In the genomic region with DNA sequence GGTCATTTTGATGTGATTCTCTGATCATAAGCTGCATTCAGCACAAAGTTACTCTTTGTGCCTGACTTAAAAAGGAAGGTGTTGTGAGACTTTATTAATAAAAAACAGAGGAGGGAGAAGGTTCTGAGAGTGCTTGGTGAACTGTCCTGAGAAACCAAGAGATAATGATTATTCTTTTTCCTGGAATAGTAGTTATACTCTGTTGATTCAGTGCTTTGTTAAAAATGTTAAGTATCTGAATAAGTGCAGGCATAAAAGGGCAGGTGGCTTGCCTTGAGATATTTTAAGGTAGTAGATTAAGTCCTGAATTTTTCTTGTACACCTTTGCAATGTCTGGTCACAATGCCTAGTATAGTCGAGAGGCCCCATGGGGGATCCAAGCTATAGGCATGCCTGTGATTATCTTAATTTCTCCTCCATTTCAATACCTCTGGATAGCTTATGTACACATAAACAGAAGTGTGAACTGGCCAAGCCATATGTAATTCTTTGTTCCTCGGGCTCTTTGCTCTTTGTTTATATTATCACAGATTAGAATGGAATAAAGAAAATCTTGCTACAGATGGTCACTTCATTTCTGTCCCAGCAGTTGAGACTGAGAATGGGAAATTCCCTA, we compare ENCODE assay signal across 18 cellular contexts.
A peak's percentile ranks its signal among the peaks of the same experiment; 100 is the strongest.
DNase-seq lines count a peak whose midpoint lies in the region; ATAC-seq and TF ChIP-seq lines count a peak whose summit lies in the region.
"Had no signal": no experiment of that assay in that cellular context is flagged by ENCODE, and none has a peak within 500 bp of the region (broad histone marks: within the 10 kb centered on the region; RNA-seq: fewer than 3 reads in every experiment).

No MANE protein-coding gene starts in this region.

- H3K9me3 ChIP-seq in HEK293 (ENCODE audit: control insufficient read depth, insufficient read depth, low read depth, low read length), result no peaks in the 10 kb centered on the region
- no peaks in the 10 kb centered on the region for H3K9me3 ChIP-seq in endocrine pancreas (ENCODE audit: control insufficient read depth, low read length)
- H3K9me3 ChIP-seq: esophagus squamous epithelium, left ventricle myocardium inferior, mucosa of descending colon had no signal

- peak overlapping the region; percentile 6 for H3K9ac ChIP-seq in endocrine pancreas (ENCODE audit: control insufficient read depth, insufficient read depth, low read length)

- H3K9me3 Mint-ChIP-seq in nephron, result no peaks in the 10 kb centered on the region
- H3K9me3 Mint-ChIP-seq: activated naive CD4-positive, alpha-beta T cell treated with anti-CD3 and anti-CD28 coated beads, Interleukin-2, amount 10 ng/mL, durations not matched to agents 7 days and 5 days; activated T-cell treated with anti-CD3 and anti-CD28 coated beads, Interleukin-2, amount 50 U/mL, for 4 hours; central memory CD8-positive, alpha-beta T cell had no signal

- H3K36me3 Mint-ChIP-seq in nephron (ENCODE audit: low read depth), result peaks cover 17% of the 10 kb centered on the region
- H3K36me3 Mint-ChIP-seq: activated naive CD4-positive, alpha-beta T cell treated with anti-CD3 and anti-CD28 coated beads, Interleukin-2, amount 10 ng/mL, durations not matched to agents 7 days and 5 days; CD4-positive, alpha-beta memory T cell had no signal

- TF ChIP-seq CTCF in HEK293 (tag by site-specific recombination; IDR thresholded peaks at IDR 0.05) (no peak), nephron (IDR thresholded peaks at IDR 0.05; ENCODE audit: unreplicated experiment in 3 of 3) (no peak)

- H3K27me3 Mint-ChIP-seq in nephron (ENCODE audit: low read depth), result no peaks in the 10 kb centered on the region

- H3K27me3 ChIP-seq in endocrine pancreas (ENCODE audit: control insufficient read depth, insufficient read depth, low read length), result no peaks in the 10 kb centered on the region
- H3K27me3 ChIP-seq: esophagus squamous epithelium had no signal

- CTCF ChIA-PET in HEK293 (lab: Yijun Ruan, JAX), result interaction anchor here (0.6 to 0.7 kb wide), 2 partner anchors 408 to 881 kb away, joined by 3 read pairs; no protein-coding TSS in a partner anchor

- POLR2A ChIA-PET in HEK293 (lab: Yijun Ruan, JAX), result no interaction called here

- H3K4me3 Mint-ChIP-seq in nephron, result no peak overlapping the region
- H3K4me3 Mint-ChIP-seq: activated naive CD4-positive, alpha-beta T cell treated with anti-CD3 and anti-CD28 coated beads, Interleukin-2, amount 10 ng/mL, durations not matched to agents 7 days and 5 days; activated T-cell treated with anti-CD3 and anti-CD28 coated beads, Interleukin-2, amount 50 U/mL, for 4 hours; CD4-positive, alpha-beta memory T cell; central memory CD8-positive, alpha-beta T cell had no signal

- H3K4me3 ChIP-seq in HEK293 (ENCODE audit: low read depth, low read length), result no peak overlapping the region
- H3K4me3 ChIP-seq in endocrine pancreas (ENCODE audit: control insufficient read depth, insufficient read depth, low read length), result peak overlapping the region; percentile 44
- H3K4me3 ChIP-seq: esophagus squamous epithelium, left ventricle myocardium inferior, mucosa of descending colon had no signal

- H3K27ac Mint-ChIP-seq in nephron, result peak overlapping the region; percentile 76 to 87 (median 87)
- H3K27ac Mint-ChIP-seq: activated naive CD4-positive, alpha-beta T cell treated with anti-CD3 and anti-CD28 coated beads, Interleukin-2, amount 10 ng/mL, durations not matched to agents 7 days and 5 days; CD4-positive, alpha-beta memory T cell had no signal

- H3K4me1 ChIP-seq in HEK293 (ENCODE audit: control insufficient read depth, insufficient read depth, low read length) (peaks cover 24% of the 10 kb centered on the region), endocrine pancreas (ENCODE audit: control insufficient read depth, insufficient read depth, low read length) (peaks cover 20% of the 10 kb centered on the region)

- no peak overlapping the region; the same call in 1 of the 2 replicates for H3K27ac ChIP-seq in HEK293 (ENCODE audit: extremely low read depth, low read depth, low read length)
- H3K27ac ChIP-seq: esophagus squamous epithelium, left ventricle myocardium inferior had no signal

- no peak for ATAC-seq in GM21360 (IDR thresholded peaks at IDR 0.05; ENCODE audit: unreplicated experiment)
- ATAC-seq in HG03469 (IDR thresholded peaks at IDR 0.05; ENCODE audit: unreplicated experiment), result no peak
- ATAC-seq: activated T-cell treated with anti-CD3 and anti-CD28 coated beads, Interleukin-2, amount 50 U/mL, for 4 hours; mucosa of descending colon had no signal

- peak; percentile 97 for DNase-seq in NCI-H69 (lab: John Stamatoyannopoulos, UW)
- DNase-seq in COLO829 (ENCODE audit: low spot score), result no peak
- no peak for DNase-seq in activated CD4-positive, alpha-beta T cell treated with anti-CD3 and anti-CD28 coated beads, Interleukin-2, amount 50 U/mL, for 1 hour
- DNase-seq: activated CD4-positive, CD25-positive, alpha-beta regulatory T cell; activated CD8-positive, alpha-beta memory T cell treated with anti-CD3 and anti-CD28 coated beads for 24 hours; activated naive CD4-positive, alpha-beta T cell treated with anti-CD3 and anti-CD28 coated beads, Interleukin-2, amount 10 ng/mL, durations not matched to agents 7 days and 5 days; activated T-cell treated with anti-CD3 and anti-CD28 coated beads, Interleukin-2, amount 50 U/mL, for 4 hours; CD4-positive, alpha-beta memory T cell; esophagus squamous epithelium; left ventricle myocardium inferior; mucosa of descending colon; T1000 had no signal

- 0 out of 3 replicates have a peak, but pooled peaks cover 0 to 3% of the 10 kb centered on the region in 2 experiments for H3K36me3 ChIP-seq in HEK293 (ENCODE audit: control insufficient read depth in 2 of 2, insufficient read depth in 1 of 2, low read length in 2 of 2)
- no peaks in the 10 kb centered on the region for H3K36me3 ChIP-seq in endocrine pancreas (ENCODE audit: control insufficient read depth, insufficient read depth, low read length)
- H3K36me3 ChIP-seq: esophagus squamous epithelium, left ventricle myocardium inferior had no signal

- H3K4me1 Mint-ChIP-seq in nephron, result peaks cover 60% of the 10 kb centered on the region
- H3K4me1 Mint-ChIP-seq: activated naive CD4-positive, alpha-beta T cell treated with anti-CD3 and anti-CD28 coated beads, Interleukin-2, amount 10 ng/mL, durations not matched to agents 7 days and 5 days; CD4-positive, alpha-beta memory T cell; central memory CD8-positive, alpha-beta T cell had no signal

TF ChIP-seq in HEK293, 187 proteins besides CTCF, POLR2A, EP300 and RAD21 (continues in another document):
- TF ChIP-seq, protein P1, sequence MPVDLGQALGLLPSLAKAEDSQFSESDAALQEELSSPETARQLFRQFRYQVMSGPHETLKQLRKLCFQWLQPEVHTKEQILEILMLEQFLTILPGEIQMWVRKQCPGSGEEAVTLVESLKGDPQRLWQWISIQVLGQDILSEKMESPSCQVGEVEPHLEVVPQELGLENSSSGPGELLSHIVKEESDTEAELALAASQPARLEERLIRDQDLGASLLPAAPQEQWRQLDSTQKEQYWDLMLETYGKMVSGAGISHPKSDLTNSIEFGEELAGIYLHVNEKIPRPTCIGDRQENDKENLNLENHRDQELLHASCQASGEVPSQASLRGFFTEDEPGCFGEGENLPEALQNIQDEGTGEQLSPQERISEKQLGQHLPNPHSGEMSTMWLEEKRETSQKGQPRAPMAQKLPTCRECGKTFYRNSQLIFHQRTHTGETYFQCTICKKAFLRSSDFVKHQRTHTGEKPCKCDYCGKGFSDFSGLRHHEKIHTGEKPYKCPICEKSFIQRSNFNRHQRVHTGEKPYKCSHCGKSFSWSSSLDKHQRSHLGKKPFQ (tag by site-specific recombination; IDR thresholded peaks at IDR 0.05), result peak; percentile 85
- no peak for TF ChIP-seq ZFHX2 (tag by site-specific recombination; conservative IDR thresholded peaks at IDR 0.05)
- TF ChIP-seq SCRT2 (tag by site-specific recombination; IDR thresholded peaks at IDR 0.05), result no peak
- TF ChIP-seq, protein P2, sequence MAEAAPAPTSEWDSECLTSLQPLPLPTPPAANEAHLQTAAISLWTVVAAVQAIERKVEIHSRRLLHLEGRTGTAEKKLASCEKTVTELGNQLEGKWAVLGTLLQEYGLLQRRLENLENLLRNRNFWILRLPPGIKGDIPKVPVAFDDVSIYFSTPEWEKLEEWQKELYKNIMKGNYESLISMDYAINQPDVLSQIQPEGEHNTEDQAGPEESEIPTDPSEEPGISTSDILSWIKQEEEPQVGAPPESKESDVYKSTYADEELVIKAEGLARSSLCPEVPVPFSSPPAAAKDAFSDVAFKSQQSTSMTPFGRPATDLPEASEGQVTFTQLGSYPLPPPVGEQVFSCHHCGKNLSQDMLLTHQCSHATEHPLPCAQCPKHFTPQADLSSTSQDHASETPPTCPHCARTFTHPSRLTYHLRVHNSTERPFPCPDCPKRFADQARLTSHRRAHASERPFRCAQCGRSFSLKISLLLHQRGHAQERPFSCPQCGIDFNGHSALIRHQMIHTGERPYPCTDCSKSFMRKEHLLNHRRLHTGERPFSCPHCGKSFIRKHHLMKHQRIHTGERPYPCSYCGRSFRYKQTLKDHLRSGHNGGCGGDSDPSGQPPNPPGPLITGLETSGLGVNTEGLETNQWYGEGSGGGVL (tag by site-specific recombination; IDR thresholded peaks at IDR 0.05), result no peak
- no peak for TF ChIP-seq ZNF350 (tag by site-specific recombination; IDR thresholded peaks at IDR 0.05)
- TF ChIP-seq, protein P3, sequence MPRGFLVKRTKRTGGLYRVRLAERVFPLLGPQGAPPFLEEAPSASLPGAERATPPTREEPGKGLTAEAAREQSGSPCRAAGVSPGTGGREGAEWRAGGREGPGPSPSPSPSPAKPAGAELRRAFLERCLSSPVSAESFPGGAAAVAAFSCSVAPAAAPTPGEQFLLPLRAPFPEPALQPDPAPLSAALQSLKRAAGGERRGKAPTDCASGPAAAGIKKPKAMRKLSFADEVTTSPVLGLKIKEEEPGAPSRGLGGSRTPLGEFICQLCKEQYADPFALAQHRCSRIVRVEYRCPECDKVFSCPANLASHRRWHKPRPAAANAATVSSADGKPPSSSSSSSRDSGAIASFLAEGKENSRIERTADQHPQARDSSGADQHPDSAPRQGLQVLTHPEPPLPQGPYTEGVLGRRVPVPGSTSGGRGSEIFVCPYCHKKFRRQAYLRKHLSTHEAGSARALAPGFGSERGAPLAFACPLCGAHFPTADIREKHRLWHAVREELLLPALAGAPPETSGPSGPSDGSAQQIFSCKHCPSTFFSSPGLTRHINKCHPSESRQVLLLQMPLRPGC (tag by site-specific recombination; IDR thresholded peaks at IDR 0.05), result 0 out of 2 replicates have a peak, but pooled peaks have one; percentile 29
